19 cellular contexts compared by ENCODE assay signal in the genomic region with DNA sequence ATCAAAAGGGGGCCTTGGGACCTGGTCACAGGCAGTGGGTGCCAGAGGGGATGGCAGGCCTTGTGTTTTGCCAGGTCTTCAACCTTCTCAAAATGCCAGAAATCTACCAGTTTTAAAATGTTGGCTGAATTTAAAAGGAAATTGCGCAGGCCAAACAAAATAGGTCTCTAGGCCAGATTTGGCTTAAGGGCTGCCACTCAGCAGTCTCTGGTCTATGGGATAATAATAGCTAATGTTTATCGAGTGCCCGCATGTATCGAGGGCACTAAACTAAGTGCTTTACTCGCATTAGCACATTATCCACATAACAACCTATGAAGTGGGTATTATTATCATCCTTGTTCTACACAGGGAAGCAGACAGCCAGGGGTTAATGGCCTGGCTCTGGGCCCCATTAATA.
"Had no signal": no experiment of that assay in that cellular context is flagged by ENCODE, and none has a peak within 500 bp of the region (broad histone marks: within the 10 kb centered on the region; RNA-seq: fewer than 3 reads in every experiment).

No MANE protein-coding gene starts in this region.

- H3K4me1 ChIP-seq: breast epithelium had no signal

- H3K27me3 ChIP-seq: adrenal gland, breast epithelium, colonic mucosa, heart right ventricle, spleen had no signal

- H3K36me3 ChIP-seq: adrenal gland, breast epithelium, colonic mucosa had no signal

- ATAC-seq: activated CD4-positive, CD25-positive, alpha-beta regulatory T cell treated with anti-CD3 and anti-CD28 coated beads, Interleukin-2, amount 50 U/mL, for 24 hours; activated T-helper 17 cell treated with anti-CD3 and anti-CD28 coated beads, Interleukin-2, amount 50 U/mL, for 72 hours; heart right ventricle; left lobe of liver had no signal

- DNase-seq: activated CD4-positive, alpha-beta T cell treated with anti-CD3 and anti-CD28 coated beads, Interleukin-2, amount 10 ng/mL, durations not matched to agents 7 days and 5 days; activated T-cell treated with anti-CD3 and anti-CD28 coated beads, Interleukin-2, amount 50 U/mL, for 24 hours; adrenal gland; colonic mucosa; endodermal cell; heart right ventricle; kidney; naive B cell; retina; spleen; stimulated activated CD4-positive, alpha-beta T cell treated with anti-CD3 and anti-CD28 coated beads, Interleukin-4, amount 100 ng/mL, for 1 hour; stimulated activated naive CD4-positive, alpha-beta T cell treated with Interleukin-2 at 50 U/mL for 16 hours had no signal

- H3K4me3 ChIP-seq: adrenal gland, breast epithelium, colonic mucosa, heart right ventricle, lung, spleen had no signal

- H3K27ac ChIP-seq: adrenal gland, breast epithelium, colonic mucosa, epithelial cell of prostate, VCaP had no signal

- H3K9me3 ChIP-seq: adrenal gland, breast epithelium, colonic mucosa, heart right ventricle, spleen had no signal
